ENCODE assay signal across 1 cellular context in the genomic region with DNA sequence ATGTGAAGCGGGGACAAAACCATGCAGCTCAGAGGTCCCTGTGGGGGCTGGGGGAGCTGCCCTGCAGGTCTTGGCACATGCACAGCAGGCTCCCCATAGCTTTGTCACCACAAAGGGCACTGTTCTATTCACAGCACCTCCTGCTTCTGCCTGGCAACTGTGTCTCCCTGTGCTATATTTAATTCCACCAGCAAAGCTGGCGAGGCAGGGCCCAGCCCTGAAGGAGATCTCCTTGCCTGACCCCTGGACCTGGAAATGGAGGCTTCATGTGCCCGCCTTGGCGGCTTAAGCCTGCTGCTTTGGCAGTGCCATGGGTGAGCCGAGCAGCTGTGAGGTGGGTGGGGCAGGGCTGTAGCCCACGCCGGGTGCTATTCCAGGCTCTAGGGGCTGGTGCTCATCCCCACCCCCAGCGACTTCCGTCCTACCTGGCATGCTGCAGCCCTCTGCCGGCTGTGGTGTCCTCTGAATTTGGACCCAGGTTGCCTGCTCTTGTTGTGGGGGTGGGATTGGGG.
TF ChIP-seq lines count a peak whose summit lies in the region.

No MANE protein-coding gene starts in this region.

TF ChIP-seq in K562, 482 proteins besides CTCF, POLR2A, EP300 and RAD21:
- TF ChIP-seq RBM39 (optimal IDR thresholded peaks at IDR 0.05; ENCODE audit: low read depth, low read length) (no peak), ZFP36 (IDR thresholded peaks at IDR 0.05; ENCODE audit: low read depth, low read length, partially characterized antibody) (no peak), BRF1 (IDR thresholded peaks at IDR 0.05; ENCODE audit: borderline replicate concordance, extremely low read depth, insufficient read length) (no peak), SNRNP70 (optimal IDR thresholded peaks at IDR 0.05; ENCODE audit: low read depth, low read length) (no peak), SNIP1 (IDR thresholded peaks at IDR 0.05; ENCODE audit: low read depth) (no peak), ATF1 (CRISPR knock-in tag; IDR thresholded peaks at IDR 0.05) (no peak), ATF1 (tag; IDR thresholded peaks at IDR 0.05) (no peak), CHCHD3 (CRISPR knock-in tag; IDR thresholded peaks at IDR 0.05) (no peak), MAFG (tag; conservative IDR thresholded peaks at IDR 0.05) (no peak), SRSF1 (IDR thresholded peaks at IDR 0.05; ENCODE audit: low read depth, low read length) (no peak), ZNF408 (CRISPR knock-in tag; IDR thresholded peaks at IDR 0.05; ENCODE audit: low read depth) (no peak), ZNF778 (CRISPR knock-in tag; IDR thresholded peaks at IDR 0.05) (no peak), FOXP4 (CRISPR knock-in tag; IDR thresholded peaks at IDR 0.05; ENCODE audit: borderline replicate concordance) (no peak), POLR2G (IDR thresholded peaks at IDR 0.05; ENCODE audit: low read depth, low read length) (peak; percentile 32; the same call in 1 of the 2 replicates), AFF4 (CRISPR knock-in tag; IDR thresholded peaks at IDR 0.05) (0 out of 2 replicates have a peak, but pooled peaks have one; percentile 5), MTA3 (IDR thresholded peaks at IDR 0.05; ENCODE audit: borderline replicate concordance) (no peak), HES1 (IDR thresholded peaks at IDR 0.05; ENCODE audit: low read depth) (no peak)
